26 cellular contexts compared by ENCODE assay signal in the genomic region with DNA sequence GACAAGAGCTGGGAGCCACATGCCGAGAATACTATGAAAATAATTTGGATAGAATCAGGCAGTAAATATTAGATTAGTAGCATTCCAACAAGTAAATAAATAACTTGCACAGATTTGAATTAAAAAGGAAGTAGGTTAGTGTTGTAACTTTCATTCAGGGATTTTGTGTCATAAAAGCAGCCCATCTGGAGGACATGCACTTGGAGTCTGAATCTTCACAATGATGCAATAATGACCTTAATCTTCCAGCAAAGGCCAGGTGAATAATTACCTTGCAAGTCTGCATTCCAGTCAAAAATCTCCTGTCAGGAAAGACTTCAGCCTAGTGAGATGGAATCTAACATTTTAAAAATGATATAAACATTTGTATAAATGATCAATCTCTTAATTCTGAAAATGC.
DNase-seq lines count a peak whose midpoint lies in the region; ATAC-seq, FAIRE-seq and TF ChIP-seq lines count a peak whose summit lies in the region.
"Had no signal": no experiment of that assay in that cellular context is flagged by ENCODE, and none has a peak within 500 bp of the region (broad histone marks: within the 10 kb centered on the region; RNA-seq: fewer than 3 reads in every experiment).

No MANE protein-coding gene starts in this region.

- in situ Hi-C loops in HepG2 (cut with HindIII; ENCODE audit: extremely low pct_ligation_motif_present, low pct_unique_long_range_greater_than_20kb), result no loop called here

- WGBS in HepG2 (ENCODE audit: low lambda C conversion rate), result 5% methylated on average over 1 of the region's 1 CpG

- CTCF ChIA-PET in HepG2 (lab: Yijun Ruan, JAX; ENCODE audit: low intra/inter-chr PET ratio, low total read pairs), result no interaction called here

- H3K27ac ChIP-seq in HepG2 (ENCODE audit: extremely low read length, insufficient read depth, low read length), result no peak overlapping the region
- H3K27ac ChIP-seq: C4-2B, left ventricle myocardium inferior, tibial artery had no signal

- no peak overlapping the region for H3K4me3 ChIP-seq in epithelial cell of esophagus (ENCODE audit: low read length)
- no peak overlapping the region for H3K4me3 ChIP-seq in HepG2 (replicated peaks in 1 of 3; ENCODE audit: insufficient read depth in 1 of 3, low read depth in 2 of 3, low read length in 3 of 3)
- H3K4me3 ChIP-seq: left ventricle myocardium inferior, tibial artery had no signal

- H2AFZ ChIP-seq in HepG2 (ENCODE audit: low read length), result no peak overlapping the region

- H3K9me3 ChIP-seq in HepG2 (ENCODE audit: low read length), result no peaks in the 10 kb centered on the region
- H3K9me3 ChIP-seq: left ventricle myocardium inferior, tibial artery had no signal

- H4K20me1 ChIP-seq in HepG2 (ENCODE audit: insufficient read depth, low read length), result no peaks in the 10 kb centered on the region

- H3K9ac ChIP-seq in HepG2 (ENCODE audit: insufficient read depth, low read depth, low read length), result no peak overlapping the region

- H3K27ac Mint-ChIP-seq in type B pancreatic cell, result peak overlapping the region; percentile 18
- H3K27ac Mint-ChIP-seq: activated CD4-positive, alpha-beta memory T cell treated with anti-CD3 and anti-CD28 coated beads, Interleukin-2, amount 10 ng/mL, durations not matched to agents 7 days and 5 days; activated naive CD8-positive, alpha-beta T cell treated with anti-CD3 and anti-CD28 coated beads, Interleukin-2, amount 50 U/mL, for 24 hours; H9; IgD-negative memory B cell had no signal

- intact Hi-C loops in HepG2 (cut with micrococcal nuclease; ENCODE audit: unreplicated experiment), result no loop called here

- TF ChIP-seq POLR2A in HepG2 (IDR thresholded peaks at IDR 0.05; ENCODE audit: insufficient read depth in 1 of 2, low read depth in 2 of 2, low read length in 2 of 2), result no peak

- no peaks in the 10 kb centered on the region for H3K27me3 Mint-ChIP-seq in type B pancreatic cell
- H3K27me3 Mint-ChIP-seq: activated CD4-positive, alpha-beta memory T cell treated with anti-CD3 and anti-CD28 coated beads, Interleukin-2, amount 10 ng/mL, durations not matched to agents 7 days and 5 days; central memory CD8-positive, alpha-beta T cell; IgD-negative memory B cell had no signal

- TF ChIP-seq EP300 in HepG2 (IDR thresholded peaks at IDR 0.05; ENCODE audit: low read depth in 2 of 2, low read length in 2 of 2), result no peak
- TF ChIP-seq EP300 in HepG2 (CRISPR knock-in tag; IDR thresholded peaks at IDR 0.05; ENCODE audit: borderline replicate concordance), result no peak

- peaks cover 15% of the 10 kb centered on the region for H3K9me3 Mint-ChIP-seq in type B pancreatic cell

- no peaks in the 10 kb centered on the region for H3K27me3 ChIP-seq in HepG2 (ENCODE audit: control insufficient read depth in 1 of 2, insufficient read depth in 2 of 2, low read length in 2 of 2)
- H3K27me3 ChIP-seq: tibial artery had no signal

- peak; percentile 36 for DNase-seq in NCI-H69 (lab: John Stamatoyannopoulos, UW)
- peak; percentile 52 for DNase-seq in epithelial cell of esophagus (ENCODE audit: low read depth)
- no peak for DNase-seq in HepG2 (ENCODE audit: low spot score)
- no peak for DNase-seq in type B pancreatic cell (ENCODE audit: extremely low spot score, unreplicated experiment)
- no peak for DNase-seq in NCI-H1105 (lab: John Stamatoyannopoulos, UW)
- DNase-seq: activated CD4-positive, alpha-beta memory T cell treated with anti-CD3 and anti-CD28 coated beads, Interleukin-2, amount 10 ng/mL, durations not matched to agents 7 days and 5 days; activated CD4-positive, alpha-beta T cell treated with anti-CD3 and anti-CD28 coated beads for 1 hour; activated CD8-positive, alpha-beta memory T cell treated with anti-CD3 and anti-CD28 coated beads, Interleukin-2, amount 50 U/mL, for 4 hours; activated naive CD4-positive, alpha-beta T cell; activated naive CD8-positive, alpha-beta T cell treated with anti-CD3 and anti-CD28 coated beads, Interleukin-2, amount 50 U/mL, for 24 hours; COR-L47; H9; left ventricle myocardium inferior; NCI-H1092; NCI-H187; SIG-M5; stimulated activated CD4-positive, alpha-beta T cell treated with anti-CD3 and anti-CD28 coated beads, Interleukin-4, amount 100 ng/mL, for 24 hours; tibial artery had no signal

- no peaks in the 10 kb centered on the region for H3K36me3 Mint-ChIP-seq in type B pancreatic cell
- H3K36me3 Mint-ChIP-seq: IgD-negative memory B cell had no signal

- POLR2A ChIA-PET in HepG2 (lab: Yijun Ruan, JAX), result no interaction called here

- H3K4me1 Mint-ChIP-seq in type B pancreatic cell (ENCODE audit: unreplicated experiment), result no peaks in the 10 kb centered on the region
- H3K4me1 Mint-ChIP-seq: activated naive CD8-positive, alpha-beta T cell treated with anti-CD3 and anti-CD28 coated beads, Interleukin-2, amount 50 U/mL, for 24 hours; central memory CD8-positive, alpha-beta T cell; IgD-negative memory B cell had no signal

- TF ChIP-seq CTCF in epithelial cell of esophagus (IDR thresholded peaks at IDR 0.05; ENCODE audit: insufficient read depth, low read depth, low read length, missing control alignments) (no peak), HepG2 (CRISPR knock-in tag; IDR thresholded peaks at IDR 0.05) (no peak), type B pancreatic cell (conservative IDR thresholded peaks at IDR 0.05) (no peak)

- no TSS peak for BruUV-seq in HepG2 (replicated peaks; lab: Mats Ljungman, UMichigan)

- H3K79me2 ChIP-seq in HepG2 (ENCODE audit: insufficient read depth, low read length), result no peaks in the 10 kb centered on the region

- no peak for FAIRE-seq in HepG2 (lab: Jason Lieb, UNC)
- FAIRE-seq: astrocyte, frontal cortex, GM12892 had no signal

- TF ChIP-seq RAD21 in HepG2 (CRISPR knock-in tag; IDR thresholded peaks at IDR 0.05), result no peak

- no peaks in the 10 kb centered on the region for H3K36me3 ChIP-seq in HepG2 (replicated peaks in 1 of 2; ENCODE audit: control insufficient read depth in 1 of 2, insufficient read depth in 2 of 2, low read length in 2 of 2)
- H3K36me3 ChIP-seq: left ventricle myocardium inferior, tibial artery had no signal

- no peak for ATAC-seq in HepG2
- ATAC-seq in HG02981 (IDR thresholded peaks at IDR 0.05; ENCODE audit: unreplicated experiment), result no peak
- ATAC-seq in HG03280 (IDR thresholded peaks at IDR 0.05; ENCODE audit: unreplicated experiment), result no peak
- ATAC-seq: activated naive CD8-positive, alpha-beta T cell treated with anti-CD3 and anti-CD28 coated beads, Interleukin-2, amount 50 U/mL, for 24 hours had no signal

- H3K4me3 Mint-ChIP-seq in type B pancreatic cell, result no peak overlapping the region
- H3K4me3 Mint-ChIP-seq: activated CD4-positive, alpha-beta memory T cell treated with anti-CD3 and anti-CD28 coated beads, Interleukin-2, amount 10 ng/mL, durations not matched to agents 7 days and 5 days; activated naive CD8-positive, alpha-beta T cell treated with anti-CD3 and anti-CD28 coated beads, Interleukin-2, amount 50 U/mL, for 24 hours; central memory CD8-positive, alpha-beta T cell; H9; IgD-negative memory B cell had no signal

- no peaks in the 10 kb centered on the region for H3K4me1 ChIP-seq in HepG2 (ENCODE audit: insufficient read depth, low read length)
- H3K4me1 ChIP-seq: left ventricle myocardium inferior, tibial artery had no signal

- H3K4me2 ChIP-seq in HepG2 (ENCODE audit: low read depth, low read length), result no peak overlapping the region

TF ChIP-seq in HepG2, 621 proteins besides CTCF, POLR2A, EP300 and RAD21:
- TF ChIP-seq ZNF441 (CRISPR knock-in tag; IDR thresholded peaks at IDR 0.05; ENCODE audit: borderline replicate concordance) (no peak), ATF7 (IDR thresholded peaks at IDR 0.05) (peak; percentile 60), ATF7 (CRISPR knock-in tag; IDR thresholded peaks at IDR 0.05) (no peak), CEBPB (IDR thresholded peaks at IDR 0.05; ENCODE audit: borderline replicate concordance, low read depth, low read length) (peak; percentile 65; the same call in 1 of the 2 replicates), CEBPG (CRISPR knock-in tag; IDR thresholded peaks at IDR 0.05) (peak; percentile 25; the same call in 1 of the 2 replicates)
- TF ChIP-seq, protein P1, sequence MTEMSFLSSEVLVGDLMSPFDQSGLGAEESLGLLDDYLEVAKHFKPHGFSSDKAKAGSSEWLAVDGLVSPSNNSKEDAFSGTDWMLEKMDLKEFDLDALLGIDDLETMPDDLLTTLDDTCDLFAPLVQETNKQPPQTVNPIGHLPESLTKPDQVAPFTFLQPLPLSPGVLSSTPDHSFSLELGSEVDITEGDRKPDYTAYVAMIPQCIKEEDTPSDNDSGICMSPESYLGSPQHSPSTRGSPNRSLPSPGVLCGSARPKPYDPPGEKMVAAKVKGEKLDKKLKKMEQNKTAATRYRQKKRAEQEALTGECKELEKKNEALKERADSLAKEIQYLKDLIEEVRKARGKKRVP (CRISPR knock-in tag; IDR thresholded peaks at IDR 0.05), result 0 out of 4 replicates have a peak, but pooled peaks of 1 of the 2 experiments have one; percentile 25
- TF ChIP-seq, protein P2, sequence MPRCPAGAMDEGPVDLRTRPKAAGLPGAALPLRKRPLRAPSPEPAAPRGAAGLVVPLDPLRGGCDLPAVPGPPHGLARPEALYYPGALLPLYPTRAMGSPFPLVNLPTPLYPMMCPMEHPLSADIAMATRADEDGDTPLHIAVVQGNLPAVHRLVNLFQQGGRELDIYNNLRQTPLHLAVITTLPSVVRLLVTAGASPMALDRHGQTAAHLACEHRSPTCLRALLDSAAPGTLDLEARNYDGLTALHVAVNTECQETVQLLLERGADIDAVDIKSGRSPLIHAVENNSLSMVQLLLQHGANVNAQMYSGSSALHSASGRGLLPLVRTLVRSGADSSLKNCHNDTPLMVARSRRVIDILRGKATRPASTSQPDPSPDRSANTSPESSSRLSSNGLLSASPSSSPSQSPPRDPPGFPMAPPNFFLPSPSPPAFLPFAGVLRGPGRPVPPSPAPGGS (CRISPR knock-in tag; IDR thresholded peaks at IDR 0.05), result no peak
- TF ChIP-seq, protein P3, sequence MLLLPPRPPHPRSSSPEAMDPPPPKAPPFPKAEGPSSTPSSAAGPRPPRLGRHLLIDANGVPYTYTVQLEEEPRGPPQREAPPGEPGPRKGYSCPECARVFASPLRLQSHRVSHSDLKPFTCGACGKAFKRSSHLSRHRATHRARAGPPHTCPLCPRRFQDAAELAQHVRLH (CRISPR knock-in tag; IDR thresholded peaks at IDR 0.05; ENCODE audit: borderline replicate concordance, low read depth), result no peak
- TF ChIP-seq, protein P4, sequence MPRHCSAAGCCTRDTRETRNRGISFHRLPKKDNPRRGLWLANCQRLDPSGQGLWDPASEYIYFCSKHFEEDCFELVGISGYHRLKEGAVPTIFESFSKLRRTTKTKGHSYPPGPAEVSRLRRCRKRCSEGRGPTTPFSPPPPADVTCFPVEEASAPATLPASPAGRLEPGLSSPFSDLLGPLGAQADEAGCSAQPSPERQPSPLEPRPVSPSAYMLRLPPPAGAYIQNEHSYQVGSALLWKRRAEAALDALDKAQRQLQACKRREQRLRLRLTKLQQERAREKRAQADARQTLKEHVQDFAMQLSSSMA (CRISPR knock-in tag; IDR thresholded peaks at IDR 0.05), result no peak

Comparison
In these comparisons a context has a peak if more than half of its experiments do, and no peak if none do; other contexts are left out.
1. DNase-seq: peak in NCI-H69 (single experiment) and epithelial cell of esophagus (single experiment); none in HepG2 (single experiment), type B pancreatic cell (single experiment) and NCI-H1105 (single experiment).